Comparison of ENCODE assay signal across 1 cellular context in genomic region chr2:237085261-237086221, GRCh38.
TF ChIP-seq lines count a peak whose summit lies in the region.

Gene COPS8 (plus strand): TSS chr2:237085889. CDS start chr2:237085965, 76 bp downstream.

TF ChIP-seq in HepG2, 621 proteins besides CTCF, POLR2A, EP300 and RAD21 (continued from another document and continues in another):
- TF ChIP-seq ZNF407 (CRISPR knock-in tag; IDR thresholded peaks at IDR 0.05; ENCODE audit: not compliant biosample characterization) = peak; percentile 86
- TF ChIP-seq, protein P1, sequence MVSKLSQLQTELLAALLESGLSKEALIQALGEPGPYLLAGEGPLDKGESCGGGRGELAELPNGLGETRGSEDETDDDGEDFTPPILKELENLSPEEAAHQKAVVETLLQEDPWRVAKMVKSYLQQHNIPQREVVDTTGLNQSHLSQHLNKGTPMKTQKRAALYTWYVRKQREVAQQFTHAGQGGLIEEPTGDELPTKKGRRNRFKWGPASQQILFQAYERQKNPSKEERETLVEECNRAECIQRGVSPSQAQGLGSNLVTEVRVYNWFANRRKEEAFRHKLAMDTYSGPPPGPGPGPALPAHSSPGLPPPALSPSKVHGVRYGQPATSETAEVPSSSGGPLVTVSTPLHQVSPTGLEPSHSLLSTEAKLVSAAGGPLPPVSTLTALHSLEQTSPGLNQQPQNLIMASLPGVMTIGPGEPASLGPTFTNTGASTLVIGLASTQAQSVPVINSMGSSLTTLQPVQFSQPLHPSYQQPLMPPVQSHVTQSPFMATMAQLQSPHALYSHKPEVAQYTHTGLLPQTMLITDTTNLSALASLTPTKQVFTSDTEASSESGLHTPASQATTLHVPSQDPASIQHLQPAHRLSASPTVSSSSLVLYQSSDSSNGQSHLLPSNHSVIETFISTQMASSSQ (IDR thresholded peaks at IDR 0.05; ENCODE audit: low read depth) = no peak; the same call in 1 of the 2 replicates
- TF ChIP-seq, protein P1 (CRISPR knock-in tag; IDR thresholded peaks at IDR 0.05; ENCODE audit: borderline replicate concordance) = peak; percentile 90
- TF ChIP-seq ATM (IDR thresholded peaks at IDR 0.05; ENCODE audit: borderline replicate concordance) = no peak
- peak; percentile 95 for TF ChIP-seq SIN3B (IDR thresholded peaks at IDR 0.05; ENCODE audit: low read length)
- peak; percentile 91 for TF ChIP-seq ZNF225 (CRISPR knock-in tag; IDR thresholded peaks at IDR 0.05)
- peak; percentile 60; the same call in 1 of the 2 replicates for TF ChIP-seq GTF3A (CRISPR knock-in tag; conservative IDR thresholded peaks at IDR 0.05)
- TF ChIP-seq SNAI1 (CRISPR knock-in tag; IDR thresholded peaks at IDR 0.05; ENCODE audit: borderline replicate concordance) = peak; percentile 90; the same call in 1 of the 2 replicates
- peak; percentile 44 for TF ChIP-seq PTBP1 (IDR thresholded peaks at IDR 0.05; ENCODE audit: low read depth, low read length, poor library complexity, severe bottlenecking)
- peak; percentile 27; the same call in 1 of the 2 replicates for TF ChIP-seq SP5 (CRISPR knock-in tag; IDR thresholded peaks at IDR 0.05; ENCODE audit: borderline replicate concordance, low read depth)
- peak; percentile 91 for TF ChIP-seq RXRA (CRISPR knock-in tag; IDR thresholded peaks at IDR 0.05)
- peak; percentile 88 for TF ChIP-seq HNRNPLL (IDR thresholded peaks at IDR 0.05; ENCODE audit: low read depth, low read length, poor library complexity, severe bottlenecking)
- 0 out of 2 replicates have a peak, but pooled peaks have one; percentile 63 for TF ChIP-seq FOXM1 (CRISPR knock-in tag; IDR thresholded peaks at IDR 0.05)
- TF ChIP-seq RELA (CRISPR knock-in tag; IDR thresholded peaks at IDR 0.05) = peak; percentile 92
- TF ChIP-seq ZFP36 (IDR thresholded peaks at IDR 0.05; ENCODE audit: borderline replicate concordance, low read depth, low read length, partially characterized antibody) = no peak
- TF ChIP-seq, protein P2, sequence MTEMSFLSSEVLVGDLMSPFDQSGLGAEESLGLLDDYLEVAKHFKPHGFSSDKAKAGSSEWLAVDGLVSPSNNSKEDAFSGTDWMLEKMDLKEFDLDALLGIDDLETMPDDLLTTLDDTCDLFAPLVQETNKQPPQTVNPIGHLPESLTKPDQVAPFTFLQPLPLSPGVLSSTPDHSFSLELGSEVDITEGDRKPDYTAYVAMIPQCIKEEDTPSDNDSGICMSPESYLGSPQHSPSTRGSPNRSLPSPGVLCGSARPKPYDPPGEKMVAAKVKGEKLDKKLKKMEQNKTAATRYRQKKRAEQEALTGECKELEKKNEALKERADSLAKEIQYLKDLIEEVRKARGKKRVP (CRISPR knock-in tag; IDR thresholded peaks at IDR 0.05) = peak in 1 of 2 experiments; percentile 79; a peak in 2 of 4 replicates
- TF ChIP-seq, protein P3, sequence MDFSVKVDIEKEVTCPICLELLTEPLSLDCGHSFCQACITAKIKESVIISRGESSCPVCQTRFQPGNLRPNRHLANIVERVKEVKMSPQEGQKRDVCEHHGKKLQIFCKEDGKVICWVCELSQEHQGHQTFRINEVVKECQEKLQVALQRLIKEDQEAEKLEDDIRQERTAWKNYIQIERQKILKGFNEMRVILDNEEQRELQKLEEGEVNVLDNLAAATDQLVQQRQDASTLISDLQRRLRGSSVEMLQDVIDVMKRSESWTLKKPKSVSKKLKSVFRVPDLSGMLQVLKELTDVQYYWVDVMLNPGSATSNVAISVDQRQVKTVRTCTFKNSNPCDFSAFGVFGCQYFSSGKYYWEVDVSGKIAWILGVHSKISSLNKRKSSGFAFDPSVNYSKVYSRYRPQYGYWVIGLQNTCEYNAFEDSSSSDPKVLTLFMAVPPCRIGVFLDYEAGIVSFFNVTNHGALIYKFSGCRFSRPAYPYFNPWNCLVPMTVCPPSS (IDR thresholded peaks at IDR 0.05) = no peak
- TF ChIP-seq, protein P4, sequence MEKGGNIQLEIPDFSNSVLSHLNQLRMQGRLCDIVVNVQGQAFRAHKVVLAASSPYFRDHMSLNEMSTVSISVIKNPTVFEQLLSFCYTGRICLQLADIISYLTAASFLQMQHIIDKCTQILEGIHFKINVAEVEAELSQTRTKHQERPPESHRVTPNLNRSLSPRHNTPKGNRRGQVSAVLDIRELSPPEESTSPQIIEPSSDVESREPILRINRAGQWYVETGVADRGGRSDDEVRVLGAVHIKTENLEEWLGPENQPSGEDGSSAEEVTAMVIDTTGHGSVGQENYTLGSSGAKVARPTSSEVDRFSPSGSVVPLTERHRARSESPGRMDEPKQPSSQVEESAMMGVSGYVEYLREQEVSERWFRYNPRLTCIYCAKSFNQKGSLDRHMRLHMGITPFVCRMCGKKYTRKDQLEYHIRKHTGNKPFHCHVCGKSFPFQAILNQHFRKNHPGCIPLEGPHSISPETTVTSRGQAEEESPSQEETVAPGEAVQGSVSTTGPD (CRISPR knock-in tag; IDR thresholded peaks at IDR 0.05) = no peak
- TF ChIP-seq, protein P5, sequence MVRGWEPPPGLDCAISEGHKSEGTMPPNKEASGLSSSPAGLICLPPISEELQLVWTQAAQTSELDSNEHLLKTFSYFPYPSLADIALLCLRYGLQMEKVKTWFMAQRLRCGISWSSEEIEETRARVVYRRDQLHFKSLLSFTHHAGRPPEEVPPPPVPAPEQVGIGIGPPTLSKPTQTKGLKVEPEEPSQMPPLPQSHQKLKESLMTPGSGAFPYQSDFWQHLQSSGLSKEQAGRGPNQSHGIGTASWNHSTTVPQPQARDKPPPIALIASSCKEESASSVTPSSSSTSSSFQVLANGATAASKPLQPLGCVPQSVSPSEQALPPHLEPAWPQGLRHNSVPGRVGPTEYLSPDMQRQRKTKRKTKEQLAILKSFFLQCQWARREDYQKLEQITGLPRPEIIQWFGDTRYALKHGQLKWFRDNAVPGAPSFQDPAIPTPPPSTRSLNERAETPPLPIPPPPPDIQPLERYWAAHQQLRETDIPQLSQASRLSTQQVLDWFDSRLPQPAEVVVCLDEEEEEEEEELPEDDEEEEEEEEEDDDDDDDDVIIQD (CRISPR knock-in tag; IDR thresholded peaks at IDR 0.05; ENCODE audit: low read depth) = peak; percentile 83
- peak; percentile 77; the same call in 1 of the 2 replicates for TF ChIP-seq GATA4 (IDR thresholded peaks at IDR 0.05; ENCODE audit: borderline replicate concordance, low read depth)
- peak; percentile 85 for TF ChIP-seq GATAD2A (CRISPR knock-in tag; IDR thresholded peaks at IDR 0.05)
- TF ChIP-seq ZNF143 (CRISPR knock-in tag; IDR thresholded peaks at IDR 0.05) = peak; percentile 78
- peak; percentile 83 for TF ChIP-seq MXD1 (CRISPR knock-in tag; IDR thresholded peaks at IDR 0.05)
- TF ChIP-seq RFXAP (CRISPR knock-in tag; IDR thresholded peaks at IDR 0.05; ENCODE audit: borderline replicate concordance) = peak; percentile 95
- peak; percentile 73; the same call in 1 of the 2 replicates for TF ChIP-seq PITX1 (CRISPR knock-in tag; IDR thresholded peaks at IDR 0.05)
- TF ChIP-seq ATF7 (IDR thresholded peaks at IDR 0.05) = no peak
- TF ChIP-seq ATF7 (CRISPR knock-in tag; IDR thresholded peaks at IDR 0.05) = peak; percentile 82; the same call in 1 of the 2 replicates
- TF ChIP-seq NPAS2 (CRISPR knock-in tag; IDR thresholded peaks at IDR 0.05; ENCODE audit: borderline replicate concordance) = no peak
- TF ChIP-seq DNMT3B (CRISPR knock-in tag; conservative IDR thresholded peaks at IDR 0.05) = peak; percentile 65; the same call in 1 of the 2 replicates
- TF ChIP-seq ZNF205 (CRISPR knock-in tag; IDR thresholded peaks at IDR 0.05) = peak; percentile 94; the same call in 1 of the 2 replicates
- TF ChIP-seq AHR (CRISPR knock-in tag; IDR thresholded peaks at IDR 0.05) = peak; percentile 47; the same call in 1 of the 2 replicates
- TF ChIP-seq ZNF773 (CRISPR knock-in tag; IDR thresholded peaks at IDR 0.05; ENCODE audit: borderline replicate concordance) = no peak
- TF ChIP-seq IRF9 (CRISPR knock-in tag; IDR thresholded peaks at IDR 0.05; ENCODE audit: borderline replicate concordance) = peak; percentile 98
- TF ChIP-seq TBL1XR1 (IDR thresholded peaks at IDR 0.05; ENCODE audit: borderline replicate concordance, low read length, partially characterized antibody) = peak; percentile 78
- TF ChIP-seq ZNF564 (CRISPR knock-in tag; IDR thresholded peaks at IDR 0.05) = 0 out of 2 replicates have a peak, but pooled peaks have one; percentile 36
- no peak for TF ChIP-seq SMARCE1 (IDR thresholded peaks at IDR 0.05; ENCODE audit: borderline replicate concordance)
- peak; percentile 83 for TF ChIP-seq PHF5A (CRISPR knock-in tag; IDR thresholded peaks at IDR 0.05; ENCODE audit: low read depth, unreplicated experiment)
- TF ChIP-seq ZNF20 (CRISPR knock-in tag; IDR thresholded peaks at IDR 0.05) = no peak
